Comparison of ENCODE assay signal across 14 cellular contexts in the genomic region with DNA sequence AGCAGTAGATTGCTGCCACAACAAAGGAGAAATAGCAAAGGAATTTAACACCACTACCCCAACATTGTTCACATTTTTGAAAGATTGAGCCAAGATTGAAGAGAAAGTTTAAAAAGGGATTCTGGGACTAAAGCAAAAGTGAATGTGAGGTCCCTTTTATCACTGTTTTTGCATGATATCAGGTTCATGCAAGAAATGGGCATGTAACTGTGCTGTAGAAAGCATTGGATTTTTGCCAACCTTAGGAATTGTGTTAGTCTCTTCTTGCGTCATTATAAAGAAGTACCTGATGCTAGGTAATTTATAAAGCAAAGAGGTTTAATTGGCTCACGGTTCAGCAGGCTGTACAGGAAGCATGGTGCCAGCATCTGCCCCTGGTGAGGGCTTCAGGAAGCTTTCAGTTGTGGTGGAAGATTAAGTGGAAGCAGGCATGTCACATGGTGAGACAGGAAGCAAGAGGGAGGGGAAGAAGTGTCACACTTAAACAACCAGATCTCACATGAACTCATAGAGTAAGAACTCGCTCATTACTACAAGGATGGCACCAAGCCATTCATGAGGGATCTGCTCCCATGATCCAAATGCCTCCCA. TPM values are rescaled to one million over a fixed set of nuclear protein-coding genes. Genes with fewer than 3 reads are reported as not detected.
DNase-seq lines count a peak whose midpoint lies in the region; ATAC-seq and TF ChIP-seq lines count a peak whose summit lies in the region.
"Had no signal": no experiment of that assay in that cellular context is flagged by ENCODE, and none has a peak within 500 bp of the region (broad histone marks: within the 10 kb centered on the region; RNA-seq: fewer than 3 reads in every experiment).

No MANE protein-coding gene starts in this region.

- no peaks in the 10 kb centered on the region for H3K36me3 ChIP-seq in right atrium auricular region
- H3K36me3 ChIP-seq: colonic mucosa, suprapubic skin had no signal

- no peak for TF ChIP-seq CTCF in activated CD8-positive, alpha-beta T cell treated with anti-CD3 and anti-CD28 coated beads for 36 hours (IDR thresholded peaks at IDR 0.05)
- TF ChIP-seq CTCF in right atrium auricular region (IDR thresholded peaks at IDR 0.05), result no peak

- peaks cover 21% of the 10 kb centered on the region for H3K36me3 Mint-ChIP-seq in activated CD8-positive, alpha-beta T cell treated with anti-CD3 and anti-CD28 coated beads for 36 hours (ENCODE audit: low read depth)
- no peaks in the 10 kb centered on the region for H3K36me3 Mint-ChIP-seq in effector memory CD8-positive, alpha-beta T cell (ENCODE audit: insufficient read depth)
- H3K36me3 Mint-ChIP-seq in activated CD8-positive, alpha-beta memory T cell treated with anti-CD3 and anti-CD28 coated beads, Interleukin-2, amount 10 ng/mL, durations not matched to agents 7 days and 5 days, result peaks cover 13% of the 10 kb centered on the region

- H3K4me3 Mint-ChIP-seq in activated CD8-positive, alpha-beta T cell treated with anti-CD3 and anti-CD28 coated beads for 36 hours, result no peak overlapping the region
- no peak overlapping the region for H3K4me3 Mint-ChIP-seq in effector memory CD8-positive, alpha-beta T cell
- no peak overlapping the region for H3K4me3 Mint-ChIP-seq in activated CD8-positive, alpha-beta memory T cell treated with anti-CD3 and anti-CD28 coated beads, Interleukin-2, amount 10 ng/mL, durations not matched to agents 7 days and 5 days
- H3K4me3 Mint-ChIP-seq: nephron had no signal

- H3K9me3 Mint-ChIP-seq in activated CD8-positive, alpha-beta T cell treated with anti-CD3 and anti-CD28 coated beads for 36 hours, result peaks cover 5% of the 10 kb centered on the region
- no peaks in the 10 kb centered on the region for H3K9me3 Mint-ChIP-seq in effector memory CD8-positive, alpha-beta T cell
- H3K9me3 Mint-ChIP-seq in activated CD8-positive, alpha-beta memory T cell treated with anti-CD3 and anti-CD28 coated beads, Interleukin-2, amount 10 ng/mL, durations not matched to agents 7 days and 5 days (ENCODE audit: low read depth), result no peaks in the 10 kb centered on the region
- H3K9me3 Mint-ChIP-seq: nephron had no signal

- CTCF ChIA-PET in activated CD8-positive, alpha-beta T cell treated with anti-CD3 and anti-CD28 coated beads for 36 hours (lab: Charles Lee), result interaction anchor here (1.4 kb wide), 1 partner anchor 71 kb away, joined by 3 read pairs; no protein-coding TSS in a partner anchor
- CTCF ChIA-PET in activated CD8-positive, alpha-beta memory T cell treated with anti-CD3 and anti-CD28 coated beads, Interleukin-2, amount 10 ng/mL, durations not matched to agents 7 days and 5 days (lab: Charles Lee), result no interaction called here

- POLR2A ChIA-PET in activated CD8-positive, alpha-beta T cell treated with anti-CD3 and anti-CD28 coated beads for 36 hours (lab: Charles Lee), result interaction anchor here (0.6 kb wide), 1 partner anchor 652 kb away, joined by 3 read pairs; no protein-coding TSS in a partner anchor

- H3K4me3 ChIP-seq in right atrium auricular region, result no peak overlapping the region
- H3K4me3 ChIP-seq: colonic mucosa, suprapubic skin had no signal

- peaks cover 0 to 28% of the 10 kb centered on the region in 2 donors for H3K4me1 ChIP-seq in right atrium auricular region
- H3K4me1 ChIP-seq: colonic mucosa had no signal

- H3K27ac ChIP-seq in right atrium auricular region, result peak overlapping the region; percentile 23 to 75
- H3K27ac ChIP-seq: colonic mucosa, suprapubic skin had no signal

- H3K4me1 Mint-ChIP-seq in activated CD8-positive, alpha-beta T cell treated with anti-CD3 and anti-CD28 coated beads for 36 hours (ENCODE audit: low read depth), result peaks cover 21% of the 10 kb centered on the region
- peaks cover 15 to 31% of the 10 kb centered on the region in 2 donors for H3K4me1 Mint-ChIP-seq in effector memory CD8-positive, alpha-beta T cell (ENCODE audit: low read depth in 2 of 2)
- peaks cover 13% of the 10 kb centered on the region for H3K4me1 Mint-ChIP-seq in activated CD8-positive, alpha-beta memory T cell treated with anti-CD3 and anti-CD28 coated beads, Interleukin-2, amount 10 ng/mL, durations not matched to agents 7 days and 5 days

- intact Hi-C loops in activated CD8-positive, alpha-beta T cell treated with anti-CD3 and anti-CD28 coated beads for 36 hours (cut with micrococcal nuclease), result no loop called here

- no peaks in the 10 kb centered on the region for H3K27me3 ChIP-seq in right atrium auricular region
- H3K27me3 ChIP-seq: colonic mucosa, suprapubic skin had no signal

- H3K9me3 ChIP-seq in right atrium auricular region, result no peaks in the 10 kb centered on the region
- H3K9me3 ChIP-seq: colonic mucosa, SK-N-SH, suprapubic skin had no signal

- peak overlapping the region; percentile 60 for H3K27ac Mint-ChIP-seq in activated CD8-positive, alpha-beta T cell treated with anti-CD3 and anti-CD28 coated beads for 36 hours
- H3K27ac Mint-ChIP-seq in effector memory CD8-positive, alpha-beta T cell, result peak overlapping the region in 1 of 2 donors; percentile 80
- H3K27ac Mint-ChIP-seq in activated CD8-positive, alpha-beta memory T cell treated with anti-CD3 and anti-CD28 coated beads, Interleukin-2, amount 10 ng/mL, durations not matched to agents 7 days and 5 days, result no peak overlapping the region
- H3K27ac Mint-ChIP-seq: nephron had no signal

- no peaks in the 10 kb centered on the region for H3K27me3 Mint-ChIP-seq in activated CD8-positive, alpha-beta T cell treated with anti-CD3 and anti-CD28 coated beads for 36 hours
- H3K27me3 Mint-ChIP-seq in effector memory CD8-positive, alpha-beta T cell, result no peaks in the 10 kb centered on the region
- no peaks in the 10 kb centered on the region for H3K27me3 Mint-ChIP-seq in activated CD8-positive, alpha-beta memory T cell treated with anti-CD3 and anti-CD28 coated beads, Interleukin-2, amount 10 ng/mL, durations not matched to agents 7 days and 5 days

- peak; percentile 21 for DNase-seq in EL
- peak; percentile 57 for DNase-seq in HT1080 (ENCODE audit: low read depth)
- peak; percentile 13 for DNase-seq in activated CD8-positive, alpha-beta T cell treated with anti-CD3 and anti-CD28 coated beads for 36 hours
- DNase-seq in right atrium auricular region (ENCODE audit: low spot score), result no peak
- DNase-seq in effector memory CD8-positive, alpha-beta T cell, result no peak
- DNase-seq in activated CD8-positive, alpha-beta memory T cell treated with anti-CD3 and anti-CD28 coated beads, Interleukin-2, amount 10 ng/mL, durations not matched to agents 7 days and 5 days, result no peak
- no peak for DNase-seq in glomerular visceral epithelial cell (ENCODE audit: extremely low spot score)
- DNase-seq: activated CD8-positive, alpha-beta memory T cell treated with anti-CD3 and anti-CD28 coated beads, Interleukin-2, amount 50 U/mL, for 4 hours; colonic mucosa; DMS79 treated with DMSO at 0.1 percent for 48 hours; SK-N-SH had no signal

- ATAC-seq in activated CD8-positive, alpha-beta T cell treated with anti-CD3 and anti-CD28 coated beads for 36 hours, result peak; percentile 53
- ATAC-seq in effector memory CD8-positive, alpha-beta T cell (replicated peaks), result no peak
- no peak for ATAC-seq in activated CD8-positive, alpha-beta memory T cell treated with anti-CD3 and anti-CD28 coated beads, Interleukin-2, amount 10 ng/mL, durations not matched to agents 7 days and 5 days
- no peak for ATAC-seq in GM21529 (IDR thresholded peaks at IDR 0.05; ENCODE audit: unreplicated experiment)

RNA-seq across cellular contexts. Expression of gene GJB7, which starts 4.6 kb away (rescaled TPM):
- total RNA-seq in HT1080 (2014; rRNA removed; shearing (Covaris generic)), result not detected in 2 replicates
- polyA plus RNA-seq in HT1080 (2015; cell fraction: cytosol; rRNA removed), result not detected in 2 replicates
- polyA plus RNA-seq in HT1080 (2015; cell fraction: nucleus; rRNA removed), result not detected in 2 replicates
- not detected for total RNA-seq in activated CD8-positive, alpha-beta T cell treated with anti-CD3 and anti-CD28 coated beads for 36 hours
- not detected for total RNA-seq in right atrium auricular region
- total RNA-seq in activated CD8-positive, alpha-beta memory T cell treated with anti-CD3 and anti-CD28 coated beads, Interleukin-2, amount 10 ng/mL, durations not matched to agents 7 days and 5 days, result not detected
- polyA plus RNA-seq: SK-N-SH had no signal

RNA-seq across cellular contexts. Expression of gene C6orf163, which starts 10.9 kb away (rescaled TPM):
- total RNA-seq in HT1080 (2014; rRNA removed; shearing (Covaris generic)), result 0.57 and 1.0 TPM in 2 replicates
- polyA plus RNA-seq in HT1080 (2015; cell fraction: cytosol; rRNA removed), result 0.13 and 0.19 TPM in 2 replicates
- polyA plus RNA-seq in HT1080 (2015; cell fraction: nucleus; rRNA removed), result 0.56 and 1.3 TPM in 2 replicates
- 1 to 10 TPM; 1.3 to 1.4 TPM for total RNA-seq in activated CD8-positive, alpha-beta T cell treated with anti-CD3 and anti-CD28 coated beads for 36 hours
- 1 to 10 TPM; 1.5 TPM for total RNA-seq in right atrium auricular region
- 1 to 10 TPM; 1.7 to 1.8 TPM for total RNA-seq in activated CD8-positive, alpha-beta memory T cell treated with anti-CD3 and anti-CD28 coated beads, Interleukin-2, amount 10 ng/mL, durations not matched to agents 7 days and 5 days

RNA-seq across cellular contexts. Expression of gene SMIM8, which starts 11.3 kb away (rescaled TPM):
- total RNA-seq in HT1080 (2014; rRNA removed; shearing (Covaris generic)), result 3.4 and 5.6 TPM in 2 replicates
- 5.4 TPM in 2 replicates for polyA plus RNA-seq in HT1080 (2015; cell fraction: cytosol; rRNA removed)
- 5.1 and 5.6 TPM in 2 replicates for polyA plus RNA-seq in HT1080 (2015; cell fraction: nucleus; rRNA removed)
- 10 to 100 TPM; 10.7 to 11.9 TPM for total RNA-seq in activated CD8-positive, alpha-beta T cell treated with anti-CD3 and anti-CD28 coated beads for 36 hours
- total RNA-seq in right atrium auricular region, result 10 to 100 TPM in 1 of 2 donors, 1 to 10 TPM in 1; 8.0 to 12.1 TPM
- total RNA-seq in activated CD8-positive, alpha-beta memory T cell treated with anti-CD3 and anti-CD28 coated beads, Interleukin-2, amount 10 ng/mL, durations not matched to agents 7 days and 5 days, result 1 to 10 TPM; 7.7 to 8.1 TPM

Comparison
In these comparisons a context has a peak if more than half of its experiments do, and no peak if none do; other contexts are left out.
1. DNase-seq: peak in EL (single experiment), HT1080 (single experiment) and activated CD8-positive, alpha-beta T cell treated with anti-CD3 and anti-CD28 coated beads for 36 hours (single experiment); none in right atrium auricular region (single experiment), effector memory CD8-positive, alpha-beta T cell (0 of 3), activated CD8-positive, alpha-beta memory T cell treated with anti-CD3 and anti-CD28 coated beads, Interleukin-2, amount 10 ng/mL, durations not matched to agents 7 days and 5 days (single experiment) and glomerular visceral epithelial cell (single experiment).